25 cellular contexts compared by ENCODE assay signal in genomic region chr9:3457171-3457570, GRCh38.
"Had no signal": no experiment of that assay in that cellular context is flagged by ENCODE, and none has a peak within 500 bp of the region (broad histone marks: within the 10 kb centered on the region; RNA-seq: fewer than 3 reads in every experiment).

No MANE protein-coding gene starts in this region.

- H3K4me1 ChIP-seq: left lung, lower lobe of right lung had no signal

- H3K27me3 ChIP-seq: dorsolateral prefrontal cortex, esophagus squamous epithelium, gastrocnemius medialis, heart right ventricle, left lung had no signal

- DNase-seq: dermis blood vessel endothelial cell; dorsolateral prefrontal cortex; effector CD4-positive, alpha-beta T cell; effector memory CD4-positive, alpha-beta T cell; esophagus squamous epithelium; foreskin fibroblast; foreskin melanocyte; gastrocnemius medialis; glutamatergic neuron; head of caudate nucleus; heart right ventricle; hippocampal formation; left cardiac atrium; left ventricle myocardium superior; lower lobe of right lung; mesenchymal stem cell; midbrain; naive thymus-derived CD4-positive, alpha-beta T cell had no signal

- H3K4me3 ChIP-seq: coronary artery, dorsolateral prefrontal cortex, esophagus squamous epithelium, gastrocnemius medialis, heart right ventricle, left lung, lower lobe of right lung had no signal

- H3K36me3 ChIP-seq: esophagus squamous epithelium, gastrocnemius medialis, heart right ventricle, left lung, lower lobe of right lung had no signal

- ATAC-seq: esophagus mucosa; gastrocnemius medialis; heart right ventricle; left cardiac atrium; left lung; left ventricle myocardium superior; lower lobe of right lung; naive thymus-derived CD4-positive, alpha-beta T cell had no signal

- FAIRE-seq: colon, endothelial cell of umbilical vein, islet of Langerhans, keratinocyte had no signal

- H3K9me3 ChIP-seq: esophagus squamous epithelium, gastrocnemius medialis, left lung, lower lobe of right lung had no signal

- H3K27ac ChIP-seq: coronary artery, dorsolateral prefrontal cortex, esophagus squamous epithelium, gastrocnemius medialis, heart right ventricle, left lung, lower lobe of right lung had no signal
